ENCODE assay signal across 8 cellular contexts in genomic region chr19:38316477-38317067, GRCh38. TPM values are rescaled to one million over a fixed set of nuclear protein-coding genes. Genes with fewer than 3 reads are reported as not detected.
A peak's percentile ranks its signal among the peaks of the same experiment; 100 is the strongest.
DNase-seq lines count a peak whose midpoint lies in the region; ATAC-seq and TF ChIP-seq lines count a peak whose summit lies in the region.

No MANE protein-coding gene starts in this region.

- no peaks in the 10 kb centered on the region for H3K27me3 Mint-ChIP-seq in activated T-cell treated with anti-CD3 and anti-CD28 coated beads, Interleukin-2, amount 50 U/mL, for 24 hours
- H3K27me3 Mint-ChIP-seq in T-helper 2 cell treated with Interferon-gamma antibody and Interleukin-4, amounts not matched to agents 5 μg/mL and 100 μg/mL, for 36 hours (ENCODE audit: low read depth) = no peaks in the 10 kb centered on the region
- H3K27me3 Mint-ChIP-seq in glutamatergic neuron (ENCODE audit: unreplicated experiment) = peaks cover 7% of the 10 kb centered on the region
- no peaks in the 10 kb centered on the region for H3K27me3 Mint-ChIP-seq in stimulated activated memory B cell treated with anti-CD40 and anti-IgM and Interleukin-4, amounts not matched to agents 10 μg/mL and 1 μg/mL and 100 μg/mL, for 72 hours

- H3K9me3 Mint-ChIP-seq in activated T-cell treated with anti-CD3 and anti-CD28 coated beads, Interleukin-2, amount 50 U/mL, for 24 hours = no peaks in the 10 kb centered on the region
- H3K9me3 Mint-ChIP-seq in T-helper 2 cell treated with Interferon-gamma antibody and Interleukin-4, amounts not matched to agents 5 μg/mL and 100 μg/mL, for 36 hours = no peaks in the 10 kb centered on the region
- H3K9me3 Mint-ChIP-seq in glutamatergic neuron (ENCODE audit: unreplicated experiment) = peaks cover 5% of the 10 kb centered on the region
- H3K9me3 Mint-ChIP-seq in stimulated activated memory B cell treated with anti-CD40 and anti-IgM and Interleukin-4, amounts not matched to agents 10 μg/mL and 1 μg/mL and 100 μg/mL, for 72 hours = peaks cover 3% of the 10 kb centered on the region

- ATAC-seq in stimulated activated memory B cell treated with anti-CD40 and anti-IgM and Interleukin-4, amounts not matched to agents 10 μg/mL and 1 μg/mL and 100 μg/mL, for 72 hours = peak; percentile 1
- ATAC-seq in HG03439 (IDR thresholded peaks at IDR 0.05; ENCODE audit: unreplicated experiment) (no peak), GM21529 (IDR thresholded peaks at IDR 0.05; ENCODE audit: unreplicated experiment) (no peak)

- H3K4me3 Mint-ChIP-seq in activated T-cell treated with anti-CD3 and anti-CD28 coated beads, Interleukin-2, amount 50 U/mL, for 24 hours = peak overlapping the region; percentile 77
- peak overlapping the region; percentile 88 for H3K4me3 Mint-ChIP-seq in T-helper 2 cell treated with Interferon-gamma antibody and Interleukin-4, amounts not matched to agents 5 μg/mL and 100 μg/mL, for 36 hours
- peak overlapping the region; percentile 82 for H3K4me3 Mint-ChIP-seq in glutamatergic neuron (ENCODE audit: unreplicated experiment)
- peak overlapping the region; percentile 82 for H3K4me3 Mint-ChIP-seq in stimulated activated memory B cell treated with anti-CD40 and anti-IgM and Interleukin-4, amounts not matched to agents 10 μg/mL and 1 μg/mL and 100 μg/mL, for 72 hours

- DNase-seq in activated T-cell treated with anti-CD3 and anti-CD28 coated beads, Interleukin-2, amount 50 U/mL, for 24 hours = no peak
- no peak for DNase-seq in activated T-cell treated with anti-CD3 and anti-CD28 coated beads, Interleukin-2, amount 50 U/mL, for 1 hour
- DNase-seq in T-helper 2 cell treated with Interferon-gamma antibody and Interleukin-4, amounts not matched to agents 5 μg/mL and 100 μg/mL, for 36 hours (ENCODE audit: low spot score) = no peak
- DNase-seq in glutamatergic neuron (no peak), amniotic stem cell (lab: John Stamatoyannopoulos, UW) (no peak)

- H3K4me1 Mint-ChIP-seq in activated T-cell treated with anti-CD3 and anti-CD28 coated beads, Interleukin-2, amount 50 U/mL, for 24 hours (ENCODE audit: low read depth) = peaks cover 56% of the 10 kb centered on the region
- peaks cover 47% of the 10 kb centered on the region for H3K4me1 Mint-ChIP-seq in T-helper 2 cell treated with Interferon-gamma antibody and Interleukin-4, amounts not matched to agents 5 μg/mL and 100 μg/mL, for 36 hours (ENCODE audit: low read depth)
- H3K4me1 Mint-ChIP-seq in glutamatergic neuron (ENCODE audit: low read depth, unreplicated experiment) = no peaks in the 10 kb centered on the region
- H3K4me1 Mint-ChIP-seq in stimulated activated memory B cell treated with anti-CD40 and anti-IgM and Interleukin-4, amounts not matched to agents 10 μg/mL and 1 μg/mL and 100 μg/mL, for 72 hours = peaks cover 75% of the 10 kb centered on the region

- peak overlapping the region; percentile 92 for H3K27ac Mint-ChIP-seq in activated T-cell treated with anti-CD3 and anti-CD28 coated beads, Interleukin-2, amount 50 U/mL, for 24 hours
- peak overlapping the region; percentile 91 for H3K27ac Mint-ChIP-seq in T-helper 2 cell treated with Interferon-gamma antibody and Interleukin-4, amounts not matched to agents 5 μg/mL and 100 μg/mL, for 36 hours
- H3K27ac Mint-ChIP-seq in glutamatergic neuron (ENCODE audit: unreplicated experiment) = peak overlapping the region; percentile 87
- H3K27ac Mint-ChIP-seq in stimulated activated memory B cell treated with anti-CD40 and anti-IgM and Interleukin-4, amounts not matched to agents 10 μg/mL and 1 μg/mL and 100 μg/mL, for 72 hours = peak overlapping the region; percentile 72

- H3K36me3 Mint-ChIP-seq in activated T-cell treated with anti-CD3 and anti-CD28 coated beads, Interleukin-2, amount 50 U/mL, for 24 hours (ENCODE audit: low read depth) = peaks cover 6% of the 10 kb centered on the region
- H3K36me3 Mint-ChIP-seq in T-helper 2 cell treated with Interferon-gamma antibody and Interleukin-4, amounts not matched to agents 5 μg/mL and 100 μg/mL, for 36 hours (ENCODE audit: low read depth) = peaks cover 8% of the 10 kb centered on the region
- no peaks in the 10 kb centered on the region for H3K36me3 Mint-ChIP-seq in glutamatergic neuron (ENCODE audit: unreplicated experiment)
- H3K36me3 Mint-ChIP-seq in stimulated activated memory B cell treated with anti-CD40 and anti-IgM and Interleukin-4, amounts not matched to agents 10 μg/mL and 1 μg/mL and 100 μg/mL, for 72 hours = peaks cover 6% of the 10 kb centered on the region

- no peak for TF ChIP-seq CTCF in glutamatergic neuron (IDR thresholded peaks at IDR 0.05; ENCODE audit: partially characterized antibody, unreplicated experiment)

RNA-seq across cellular contexts. Expression of gene YIF1B, which starts 0.8 kb away (rescaled TPM):
- 101 TPM for total RNA-seq in glutamatergic neuron (ENCODE audit: unreplicated experiment)

RNA-seq across cellular contexts. Expression of gene KCNK6, which starts 3.1 kb away (rescaled TPM):
- 2.7 TPM for total RNA-seq in glutamatergic neuron (ENCODE audit: unreplicated experiment)

RNA-seq across cellular contexts. Expression of gene C19orf33, which starts 12.5 kb away (rescaled TPM):
- total RNA-seq in glutamatergic neuron (ENCODE audit: unreplicated experiment) = 1.1 TPM

RNA-seq across cellular contexts. Expression of gene CATSPERG, which starts 19.1 kb away (rescaled TPM):
- total RNA-seq in glutamatergic neuron (ENCODE audit: unreplicated experiment) = 39.0 TPM

RNA-seq across cellular contexts. Expression of gene SPINT2, which starts 52.2 kb away (rescaled TPM):
- total RNA-seq in glutamatergic neuron (ENCODE audit: unreplicated experiment) = 78.9 TPM
